Comparison of ENCODE assay signal across 8 cellular contexts in genomic region chr3:149969945-149970715, GRCh38. TPM values are rescaled to one million over a fixed set of nuclear protein-coding genes. Genes with fewer than 3 reads are reported as not detected.
A peak's percentile ranks its signal among the peaks of the same experiment; 100 is the strongest.
DNase-seq lines count a peak whose midpoint lies in the region; ATAC-seq, FAIRE-seq and TF ChIP-seq lines count a peak whose summit lies in the region.

No MANE protein-coding gene starts in this region.

- under 1% methylated on average over 55 of the region's 72 CpGs for WGBS in GM12878 (ENCODE audit: insufficient coverage, insufficient replicate concordance, low lambda C conversion rate, missing lambda C conversion rate)
- 0 to 1% methylated on average over 69 to 72 of the region's 72 CpGs for WGBS in aorta, 2 donors

- H3K9me3 ChIP-seq in GM12878 (replicated peaks; ENCODE audit: control insufficient read depth, insufficient read depth, low read length) (no peaks in the 10 kb centered on the region), aorta (ENCODE audit: control insufficient read depth, low read length) (no peaks in the 10 kb centered on the region)

- no peaks in the 10 kb centered on the region for H3K36me3 ChIP-seq in GM12878 (ENCODE audit: control insufficient read depth in 2 of 2, insufficient read depth in 2 of 2, low read length in 1 of 2)
- no peaks in the 10 kb centered on the region for H3K36me3 ChIP-seq in aorta (ENCODE audit: control insufficient read depth in 1 of 2, insufficient read depth in 2 of 2, low read length in 1 of 2)

- BruUV-seq in GM12878 (replicated peaks; lab: Mats Ljungman, UMichigan), result TSS peak; percentile 53

- H3K36me3 Mint-ChIP-seq in HFFc6 (ENCODE audit: low read depth), result peaks cover 45% of the 10 kb centered on the region

- peak overlapping the region; percentile 98 for H3K27ac Mint-ChIP-seq in HFFc6

- POLR2A ChIA-PET in GM12878 (lab: Charles Lee), result interaction anchor here (0.6 to 0.7 kb wide), 2 partner anchors 792 to 927 kb away, joined by 3 to 4 read pairs; no protein-coding TSS in a partner anchor

- peak; percentile 61 for DNase-seq in GM04504 (ENCODE audit: low read depth)
- DNase-seq in HFFc6, result peak; percentile 61
- DNase-seq in NCI-H1092 treated with DMSO at 0.1 percent for 48 hours (lab: John Stamatoyannopoulos, UW), result peak; percentile 85
- peak; percentile 68 for DNase-seq in T-helper 9 cell
- peak; percentile 39 for DNase-seq in GM12878 (ENCODE audit: low read depth, low spot score)
- peak; percentile 7 to 83 (median 64) for DNase-seq in hypothalamus (lab: John Stamatoyannopoulos, UW)
- peak; percentile 57 for DNase-seq in retinal pigment epithelial cell (ENCODE audit: low read depth)
- peak; percentile 85 to 95 for DNase-seq in aorta

- peak overlapping the region; percentile 66 for H3K4me3 ChIP-seq in GM12878
- H3K4me3 ChIP-seq in retinal pigment epithelial cell (ENCODE audit: low read length), result peak overlapping the region; percentile 84
- peak overlapping the region; percentile 66 to 98 for H3K4me3 ChIP-seq in aorta (ENCODE audit: low read length in 2 of 2)

- RAD21 ChIA-PET in GM12878 (lab: Charles Lee; ENCODE audit: unreplicated experiment), result interaction anchor here (0.7 to 9.3 kb wide), 5 partner anchors 16 to 213 kb away, joined by 4 to 111 read pairs (median 5); no protein-coding TSS in a partner anchor

- intact Hi-C loops in GM12878 (cut with micrococcal nuclease; ENCODE audit: unreplicated experiment) (loop anchor here (2.0 to 10.0 kb wide), 3 partner anchors 49 to 525 kb away; no protein-coding TSS in a partner anchor), aorta (cut with DNase I) (loop anchor here (1.0 to 10.0 kb wide), 7 partner anchors 85 to 527 kb away; partner anchors contain the start of gene TSC22D2 (in 1 of the 2))

- H3K27me3 Mint-ChIP-seq in HFFc6 (ENCODE audit: insufficient read depth), result peaks cover 6% of the 10 kb centered on the region

- CTCF ChIA-PET in GM12878 (lab: Yijun Ruan, JAX), result interaction anchor here (0.7 to 8.0 kb wide), 7 partner anchors 12 to 248 kb away, joined by 3 to 128 read pairs (median 5); no protein-coding TSS in a partner anchor

- no peaks in the 10 kb centered on the region for H4K20me1 ChIP-seq in GM12878 (ENCODE audit: control insufficient read depth, insufficient read depth)

- peak overlapping the region; percentile 85 for H2AFZ ChIP-seq in GM12878 (ENCODE audit: control insufficient read depth, low read depth, low read length)

- SMC1A ChIA-PET in GM12878 (lab: Charles Lee; ENCODE audit: uncharacterized antibody, unreplicated experiment), result interaction anchor here (0.8 to 2.2 kb wide), 8 partner anchors 18 to 525 kb away, joined by 3 to 10 read pairs (median 4); no protein-coding TSS in a partner anchor

- no peaks in the 10 kb centered on the region for H3K4me1 ChIP-seq in GM12878 (ENCODE audit: control insufficient read depth, insufficient read depth, low read length)
- peaks cover 0 to 5% of the 10 kb centered on the region in 2 donors for H3K4me1 ChIP-seq in aorta (ENCODE audit: control insufficient read depth in 1 of 2, insufficient read depth in 2 of 2, low read length in 2 of 2)

- peak overlapping the region; percentile 55 for H3K9ac ChIP-seq in GM12878 (ENCODE audit: control insufficient read depth, insufficient read depth, low read length)

- H3K4me2 ChIP-seq in GM12878 (ENCODE audit: control insufficient read depth, insufficient read depth), result peak overlapping the region; percentile 92

- TF ChIP-seq RAD21 in GM12878 (IDR thresholded peaks at IDR 0.05; ENCODE audit: insufficient read depth, low read depth, low read length), result no peak

- no peak for TF ChIP-seq EP300 in GM12878 (IDR thresholded peaks at IDR 0.05; ENCODE audit: borderline replicate concordance in 1 of 2, control insufficient read depth in 1 of 2, low read depth in 2 of 2, low read length in 2 of 2)

- H3K27ac ChIP-seq in GM12878 (ENCODE audit: control insufficient read depth, insufficient read depth) (peak overlapping the region; percentile 15; the same call in 1 of the 2 replicates), aorta (ENCODE audit: low read depth in 1 of 2, low read length in 2 of 2) (peak overlapping the region; percentile 80 to 98)

- TF ChIP-seq CTCF in HFFc6 (IDR thresholded peaks at IDR 0.05) (no peak), GM12878 (IDR thresholded peaks at IDR 0.05 in 2 of 3, conservative IDR thresholded peaks at IDR 0.05 in 1 of 3; ENCODE audit: control insufficient read depth in 2 of 3, extremely low read depth in 1 of 3, insufficient read depth in 1 of 3, low read depth in 3 of 3, low read length in 3 of 3) (no peak), retinal pigment epithelial cell (conservative IDR thresholded peaks at IDR 0.05; ENCODE audit: low read depth, low read length) (no peak)

- peaks cover 57% of the 10 kb centered on the region for H3K4me1 Mint-ChIP-seq in HFFc6 (ENCODE audit: low read depth)

- H3K27me3 ChIP-seq in GM12878 (replicated peaks in 1 of 2; ENCODE audit: control insufficient read depth in 2 of 2, insufficient read depth in 2 of 2, low read length in 1 of 2) (0 out of 4 replicates have a peak, but pooled peaks cover 0 to 4% of the 10 kb centered on the region in 2 experiments), aorta (ENCODE audit: control insufficient read depth in 1 of 2, insufficient read depth in 2 of 2, low read length in 1 of 2) (no peaks in the 10 kb centered on the region)

- in situ Hi-C loops in GM12878 (cut with MboI), result loop anchor here (5.0 to 25.0 kb wide), 3 partner anchors 212 to 542 kb away; no protein-coding TSS in a partner anchor

- FAIRE-seq in GM12878 (lab: Jason Lieb, UNC), result peak; percentile 89

- peaks cover 5% of the 10 kb centered on the region for H3K79me2 ChIP-seq in GM12878 (ENCODE audit: control insufficient read depth, insufficient read depth, low read length)

- TF ChIP-seq POLR2A in GM12878 (IDR thresholded peaks at IDR 0.05; ENCODE audit: low read depth, low read length), result no peak

- peak overlapping the region; percentile 97 for H3K4me3 Mint-ChIP-seq in HFFc6

- H3K9me3 Mint-ChIP-seq in HFFc6, result no peaks in the 10 kb centered on the region

- ATAC-seq in GM12878 (peak; percentile 82), aorta (ENCODE audit: low FRiP score) (peak; percentile 87)

TF ChIP-seq in GM12878, 131 proteins besides CTCF, POLR2A, EP300 and RAD21 (continues in another document):
- no peak for TF ChIP-seq IRF3 (IDR thresholded peaks at IDR 0.05)
- peak; percentile 18; the same call in 1 of the 2 replicates for TF ChIP-seq LARP7 (IDR thresholded peaks at IDR 0.05)
- TF ChIP-seq E4F1 (IDR thresholded peaks at IDR 0.05; ENCODE audit: borderline replicate concordance, partially characterized antibody), result no peak
- no peak for TF ChIP-seq SMC3 (IDR thresholded peaks at IDR 0.05; ENCODE audit: borderline replicate concordance, low read length)
- TF ChIP-seq BACH1 (IDR thresholded peaks at IDR 0.05; ENCODE audit: borderline replicate concordance), result 0 out of 2 replicates have a peak, but pooled peaks have one; percentile 12

RNA-seq across cellular contexts. Expression of gene PFN2, which starts 0.6 kb away (rescaled TPM):
- total RNA-seq in HFFc6 (2021; fragmentation: NEBNext Ultra II Directional; extraction: Animal tissue kit (Norgen Biotek cat#: 25700)), result 100 to 1,000 TPM; 369 to 470 (median 454) TPM
- 31.9 TPM in 2 replicates for total RNA-seq in GM12878 (2013; cell fraction: nucleolus; rRNA removed)
- total RNA-seq in GM12878 (2014; rRNA removed), result 3.1 and 3.2 TPM in 2 replicates
- total RNA-seq in GM12878 (2014; rRNA removed; fragmentation: Illumina TruSeq; extraction: Trizol), result 4.7 and 5.6 TPM in 2 replicates
- 3.9 and 4.2 TPM in 2 replicates for total RNA-seq in GM12878 (2021)
- 3.5 TPM for polyA plus RNA-seq in GM12878 (2011; ENCODE audit: low read depth)
- polyA plus RNA-seq in GM12878 (2011; rRNA removed), result 78.9 and 107 TPM in 2 replicates
- polyA plus RNA-seq in GM12878 (2011; cell fraction: cytosol; rRNA removed), result 26.2 and 38.0 TPM in 2 replicates
- 34.0 and 45.8 TPM in 2 replicates for polyA plus RNA-seq in GM12878 (2011; cell fraction: nucleus; rRNA removed)
- polyA plus RNA-seq in GM12878 (2012), result 6.6 and 7.0 TPM in 2 replicates
- polyA plus RNA-seq in GM12878 (2014; fragmentation: Illumina TruSeq; extraction: Trizol), result 4.4 and 7.7 TPM in 2 replicates
- polyA plus RNA-seq in GM12878 (2014; fragmentation: Nextera tagmentation; extraction: Ambion mirVana), result 1 to 10 TPM; 4.9 to 6.7 TPM
- 4.5 and 4.6 TPM in 2 replicates for polyA plus RNA-seq in GM12878 (2014; rRNA removed)
- polyA plus RNA-seq in GM12878 (2016; fragmentation: Nextera tagmentation; extraction: Ambion mirVana), result 10 to 100 TPM in 1 of 2 experiments, 1 to 10 TPM in 1; 8.9 to 11.2 TPM
- 27.6 and 43.3 TPM in 2 replicates for polyA minus RNA-seq in GM12878 (2011; rRNA and poly(A)+ RNA removed)
- polyA minus RNA-seq in GM12878 (2011; cell fraction: cytosol; rRNA and poly(A)+ RNA removed), result 4.8 and 14.1 TPM in 2 replicates
- 23.6 and 25.4 TPM in 2 replicates for polyA minus RNA-seq in GM12878 (2011; cell fraction: nucleus; rRNA and poly(A)+ RNA removed)
- 100 to 1,000 TPM; 115 to 127 TPM for total RNA-seq in aorta
- polyA plus RNA-seq in aorta, result 100 to 1,000 TPM; 163 to 185 TPM

Comparison
In these comparisons a context has a peak if more than half of its experiments do, and no peak if none do; other contexts are left out.
1. Peak in every context shown above with its lines: DNase-seq, ATAC-seq, H3K4me3 ChIP-seq and H3K27ac ChIP-seq.
2. DNase-seq: peak in every context shown above with its lines; median percentile 90 in aorta; 85 in NCI-H1092 treated with DMSO at 0.1 percent for 48 hours; 68 in T-helper 9 cell; 64 in hypothalamus; 61 in GM04504; 61 in HFFc6; 57 in retinal pigment epithelial cell; 39 in GM12878.